In the genomic region with DNA sequence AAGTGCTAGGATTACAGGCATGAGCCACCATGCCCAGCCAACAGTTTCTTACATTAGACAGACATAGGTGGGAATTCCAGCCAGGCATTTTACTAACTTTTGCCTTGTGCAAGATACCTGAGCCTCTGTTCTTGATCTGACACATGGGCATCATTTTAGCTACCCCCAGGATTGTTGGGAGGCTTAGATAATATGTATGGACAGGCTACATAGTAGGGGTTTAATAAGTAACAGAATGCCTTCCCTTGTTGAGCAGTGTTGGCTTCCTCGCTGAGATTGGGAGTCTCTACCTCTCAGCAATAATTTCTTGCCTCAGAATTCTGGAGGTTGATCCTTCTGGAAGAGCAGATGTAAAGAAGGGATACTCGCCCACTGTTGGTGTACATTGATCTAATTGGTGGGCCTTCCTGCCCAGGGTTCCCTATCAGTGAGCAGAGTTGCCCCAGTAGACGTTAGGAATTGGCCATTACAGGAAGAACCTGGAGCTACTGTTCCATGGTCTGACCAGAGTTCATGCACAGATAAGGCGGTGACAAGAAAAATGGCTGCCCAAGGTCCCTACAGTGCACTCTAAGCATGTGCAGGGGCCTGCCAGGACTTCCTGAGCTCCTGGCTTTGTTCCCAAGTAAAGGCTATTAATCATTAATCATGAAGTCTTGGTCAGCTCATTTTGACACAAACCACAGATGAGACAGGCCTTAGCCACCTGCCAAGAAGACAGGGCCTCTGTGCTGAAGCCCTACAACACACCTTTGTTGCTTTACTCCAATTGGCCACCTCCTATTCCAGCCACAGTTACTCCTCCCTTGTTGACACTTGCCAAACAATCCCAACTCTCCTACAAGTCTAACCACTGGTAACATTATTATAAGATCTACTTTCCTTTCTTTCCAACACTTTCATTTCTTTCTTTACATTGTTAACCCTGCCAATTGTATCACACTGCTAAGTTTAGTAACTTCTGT, we compare ENCODE assay signal across 9 cellular contexts. TPM values are rescaled to one million over a fixed set of nuclear protein-coding genes. Genes with fewer than 3 reads are reported as not detected.
DNase-seq lines count a peak whose midpoint lies in the region; ATAC-seq and TF ChIP-seq lines count a peak whose summit lies in the region.
"Had no signal": no experiment of that assay in that cellular context is flagged by ENCODE, and none has a peak within 500 bp of the region (broad histone marks: within the 10 kb centered on the region; RNA-seq: fewer than 3 reads in every experiment).

No MANE protein-coding gene starts in this region.

- H3K27me3 ChIP-seq in RWPE2 (ENCODE audit: insufficient read depth, poor library complexity, severe bottlenecking) (no peaks in the 10 kb centered on the region), hepatocyte (no peaks in the 10 kb centered on the region)

- 40% methylated on average over 4 of the region's 4 CpGs for WGBS in hepatocyte (ENCODE audit: low lambda C conversion rate, missing lambda C conversion rate)

- peaks cover 29% of the 10 kb centered on the region for H3K79me2 ChIP-seq in hepatocyte

- H3K4me2 ChIP-seq in hepatocyte: peak overlapping the region; percentile 59

- H3K36me3 ChIP-seq in RWPE2 (ENCODE audit: low read depth): peaks cover 18% of the 10 kb centered on the region
- no peaks in the 10 kb centered on the region for H3K36me3 ChIP-seq in hepatocyte (replicated peaks; ENCODE audit: insufficient read depth, low read depth)

- no peak overlapping the region for H2AFZ ChIP-seq in hepatocyte

- H3K9me2 ChIP-seq in hepatocyte (replicated peaks; ENCODE audit: insufficient read depth): no peaks in the 10 kb centered on the region

- no peak overlapping the region for H3K4me3 ChIP-seq in RWPE2 (ENCODE audit: severe bottlenecking)
- no peak overlapping the region for H3K4me3 ChIP-seq in hepatocyte

- H4K20me1 ChIP-seq in hepatocyte (ENCODE audit: insufficient read depth, poor library complexity, severe bottlenecking): no peaks in the 10 kb centered on the region

- DNase-seq in RWPE2 (ENCODE audit: low spot score): no peak
- peak; percentile 85 for DNase-seq in hepatocyte (ENCODE audit: low spot score)
- DNase-seq in foreskin melanocyte: no peak
- DNase-seq in DMS79 (lab: John Stamatoyannopoulos, UW): no peak
- no peak for DNase-seq in stimulated activated CD4-positive, alpha-beta T cell treated with anti-CD3 and anti-CD28 coated beads, Interleukin-4, amount 100 ng/mL, for 1 hour
- DNase-seq in activated effector memory CD4-positive, alpha-beta T cell treated with Interleukin-2 at 50 U/mL for 16 hours: no peak

- H3K9me3 ChIP-seq in RWPE2 (ENCODE audit: severe bottlenecking) (peaks cover 4% of the 10 kb centered on the region), hepatocyte (ENCODE audit: low read depth) (no peaks in the 10 kb centered on the region)

- H3K4me1 ChIP-seq in RWPE2 (ENCODE audit: insufficient read depth, poor library complexity, severe bottlenecking) (peaks cover 42% of the 10 kb centered on the region), hepatocyte (ENCODE audit: insufficient read depth) (peaks cover 41% of the 10 kb centered on the region)

- ATAC-seq in GM19463 (IDR thresholded peaks at IDR 0.05; ENCODE audit: unreplicated experiment) (peak; percentile 60), RWPE2 (ENCODE audit: low read depth) (peak; percentile 83)

- H3K27ac ChIP-seq in 22Rv1 (peak overlapping the region; percentile 100), RWPE2 (ENCODE audit: poor library complexity, severe bottlenecking) (peak overlapping the region; percentile 71), hepatocyte (peak overlapping the region; percentile 95)

- no peak for TF ChIP-seq CTCF in 22Rv1 (IDR thresholded peaks at IDR 0.05)
- no peak for TF ChIP-seq CTCF in RWPE2 (IDR thresholded peaks at IDR 0.05; ENCODE audit: poor library complexity, severe bottlenecking)
- no peak for TF ChIP-seq CTCF in hepatocyte (IDR thresholded peaks at IDR 0.05; ENCODE audit: poor library complexity)

RNA-seq across cellular contexts. Expression of a gene that starts 5.0 kb away (rescaled TPM):
- 9.1 and 10.2 TPM in 2 replicates for total RNA-seq in hepatocyte
- 6.3 and 6.8 TPM in 2 replicates for polyA plus RNA-seq in hepatocyte

RNA-seq across cellular contexts. Expression of a gene that starts 7.3 kb away (rescaled TPM):
- total RNA-seq in hepatocyte: 61.4 and 73.8 TPM in 2 replicates
- 70.2 and 83.5 TPM in 2 replicates for polyA plus RNA-seq in hepatocyte

RNA-seq across cellular contexts. Expression of a gene that starts 17.6 kb away (rescaled TPM):
- total RNA-seq in hepatocyte: 16.6 and 20.4 TPM in 2 replicates
- polyA plus RNA-seq in hepatocyte: 28.7 and 37.3 TPM in 2 replicates
- total RNA-seq: activated T-helper 1 cell treated with anti-CD3 and anti-CD28 coated beads, Interleukin-12 subunit alpha, Interleukin-12 subunit beta, Interleukin-2, Interleukin-4 antibody, amounts not matched to agents 30 ng/mL and 10 ng/mL and 1 ng/mL, durations not matched to agents 14 hours and 24 hours and 36 hours had no signal

RNA-seq across cellular contexts. Expression of a gene that starts 19.2 kb away (rescaled TPM):
- 27.3 and 39.4 TPM in 2 replicates for total RNA-seq in hepatocyte
- polyA plus RNA-seq in hepatocyte: 47.8 and 48.5 TPM in 2 replicates

RNA-seq across cellular contexts. Expression of a gene that starts 35.9 kb away (rescaled TPM):
- 40.5 and 43.9 TPM in 2 replicates for total RNA-seq in hepatocyte
- polyA plus RNA-seq in hepatocyte: 82.9 and 83.6 TPM in 2 replicates
